ENCODE assay signal across 1 cellular context in the genomic region with DNA sequence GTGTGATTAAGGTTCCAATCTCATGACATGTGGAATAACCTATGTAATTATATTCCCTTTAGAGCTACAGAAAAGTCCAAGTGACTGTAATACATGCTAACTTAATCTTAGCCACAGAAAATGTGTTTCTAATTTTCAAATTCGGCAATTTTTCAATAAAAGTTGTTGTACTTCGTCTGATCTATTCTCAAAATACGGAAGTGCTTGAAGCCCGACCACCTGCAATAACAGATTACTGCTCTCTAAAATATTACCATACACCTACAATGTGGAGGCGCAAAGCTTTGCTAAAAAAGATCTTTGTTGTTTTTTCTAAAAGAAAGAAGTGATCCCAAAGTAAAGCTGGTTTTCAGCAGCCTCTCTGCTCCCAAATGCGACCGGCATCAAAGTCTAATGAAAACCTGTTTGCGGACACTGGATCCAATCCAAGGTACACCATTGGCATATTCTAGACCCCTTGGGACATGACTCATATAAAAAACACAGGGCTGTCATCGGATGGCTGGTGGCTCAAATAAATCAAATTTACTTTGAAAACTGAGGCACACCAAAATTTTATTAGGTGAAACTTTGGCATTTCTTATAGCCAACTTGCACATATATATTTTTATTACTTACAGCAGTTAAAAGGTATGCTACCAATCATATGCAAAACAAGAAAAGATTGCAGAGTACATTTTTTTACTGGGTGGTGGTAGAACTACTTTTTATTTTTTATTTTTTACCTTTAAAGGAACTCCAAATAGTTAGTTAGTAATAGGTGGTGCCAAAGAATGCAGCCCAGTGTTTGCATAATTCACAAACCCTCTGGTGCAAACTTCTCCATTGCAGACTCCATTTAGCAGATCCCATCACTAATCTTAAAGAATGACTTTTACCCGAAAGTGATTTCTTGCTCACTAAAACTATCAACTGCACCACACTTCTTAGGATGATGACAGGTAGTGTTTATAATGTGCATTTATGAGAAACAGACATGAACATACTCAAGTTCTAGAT.
TF ChIP-seq lines count a peak whose summit lies in the region.

No MANE protein-coding gene starts in this region.

TF ChIP-seq in K562, 482 proteins besides CTCF, POLR2A, EP300 and RAD21:
- TF ChIP-seq SPI1 (IDR thresholded peaks at IDR 0.05; ENCODE audit: borderline replicate concordance, low read depth, low read length): peak; percentile 59; the same call in 1 of the 2 replicates
- TF ChIP-seq FOXP1 (CRISPR knock-in tag; IDR thresholded peaks at IDR 0.05): no peak
- no peak for TF ChIP-seq RBM14 (IDR thresholded peaks at IDR 0.05; ENCODE audit: borderline replicate concordance, insufficient read depth, low read depth, low read length)
- no peak for TF ChIP-seq MYC (IDR thresholded peaks at IDR 0.05; ENCODE audit: low read depth, low read length)
- TF ChIP-seq MYC (CRISPR knock-in tag; IDR thresholded peaks at IDR 0.05; ENCODE audit: borderline replicate concordance, low read depth): no peak
